ENCODE assay signal across 8 cellular contexts in genomic region chr12:38316391-38317129, GRCh38. TPM values are rescaled to one million over a fixed set of nuclear protein-coding genes. Genes with fewer than 3 reads are reported as not detected.
DNase-seq lines count a peak whose midpoint lies in the region; ATAC-seq and TF ChIP-seq lines count a peak whose summit lies in the region.

Gene ALG10B (plus strand): TSS chr12:38316774. CDS start chr12:38316894, 120 bp downstream.

- no peaks in the 10 kb centered on the region for H3K79me2 ChIP-seq in hepatocyte

- no peaks in the 10 kb centered on the region for H3K9me2 ChIP-seq in hepatocyte (replicated peaks; ENCODE audit: insufficient read depth)

- H4K20me1 ChIP-seq in hepatocyte (ENCODE audit: insufficient read depth, poor library complexity, severe bottlenecking): no peaks in the 10 kb centered on the region

- H3K27me3 ChIP-seq in hepatocyte: no peaks in the 10 kb centered on the region

- H3K36me3 ChIP-seq in hepatocyte (replicated peaks; ENCODE audit: insufficient read depth, low read depth): no peaks in the 10 kb centered on the region

- TF ChIP-seq CTCF in hepatocyte (IDR thresholded peaks at IDR 0.05; ENCODE audit: poor library complexity): peak; percentile 83
- TF ChIP-seq CTCF in retinal pigment epithelial cell (conservative IDR thresholded peaks at IDR 0.05; ENCODE audit: low read depth, low read length): peak; percentile 59

- ATAC-seq in GM18498 (IDR thresholded peaks at IDR 0.05; ENCODE audit: unreplicated experiment) (peak; percentile 100), HG02885 (IDR thresholded peaks at IDR 0.05; ENCODE audit: poor library complexity, unreplicated experiment) (peak; percentile 100)

- WGBS in hepatocyte (ENCODE audit: low lambda C conversion rate, missing lambda C conversion rate): 2% methylated on average over 42 of the region's 42 CpGs

- peak within 1 kb of the TSS; percentile 82 for H3K4me3 ChIP-seq in hepatocyte
- H3K4me3 ChIP-seq in retinal pigment epithelial cell (ENCODE audit: low read length): peak within 1 kb of the TSS; percentile 88

- H3K4me1 ChIP-seq in hepatocyte (ENCODE audit: insufficient read depth): no peaks in the 10 kb centered on the region

- peak within 1 kb of the TSS; percentile 92 for H3K27ac ChIP-seq in hepatocyte

- H2AFZ ChIP-seq in hepatocyte: peak within 1 kb of the TSS; percentile 97

- H3K4me2 ChIP-seq in hepatocyte: peak within 1 kb of the TSS; percentile 87

- DNase-seq in NCI-H1694 treated with DMSO at 0.1 percent for 48 hours (lab: John Stamatoyannopoulos, UW) (peak; percentile 74), T-helper 9 cell (peak; percentile 87), astrocyte of the hippocampus (ENCODE audit: low read depth, low spot score) (peak; percentile 98), hepatocyte (ENCODE audit: low spot score) (peak; percentile 97), retinal pigment epithelial cell (ENCODE audit: low read depth) (peak; percentile 87), NCI-H187 treated with DMSO at 0.1 percent for 48 hours (lab: John Stamatoyannopoulos, UW) (no peak)

- H3K9me3 ChIP-seq in hepatocyte (ENCODE audit: low read depth): no peaks in the 10 kb centered on the region

RNA-seq across cellular contexts. Expression of gene ALG10B, which starts in this region (rescaled TPM):
- 6.4 and 10.1 TPM in 2 replicates for total RNA-seq in hepatocyte
- 1.6 and 2.5 TPM in 2 replicates for polyA plus RNA-seq in hepatocyte
